1 cellular context compared by ENCODE assay signal in the genomic region with DNA sequence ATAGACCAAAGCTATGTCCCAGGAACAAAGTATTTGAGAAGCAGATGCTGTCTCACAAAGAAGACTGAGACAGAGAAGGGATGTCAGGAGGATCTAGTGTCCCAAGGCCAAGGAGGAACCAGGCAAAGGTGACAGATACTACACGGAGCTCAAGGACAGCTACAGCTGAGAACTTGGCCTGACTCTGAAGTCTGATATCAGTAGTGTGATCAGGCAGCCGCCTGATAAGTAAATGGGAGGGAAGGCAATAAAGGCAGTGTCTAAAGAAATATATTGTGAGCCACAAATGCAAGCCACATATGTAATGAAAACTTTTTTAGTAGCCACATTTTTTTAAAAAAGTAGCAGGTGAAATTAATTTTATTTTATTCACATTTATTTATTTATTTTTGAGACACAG.
TF ChIP-seq lines count a peak whose summit lies in the region.

No MANE protein-coding gene starts in this region.

TF ChIP-seq in H1, 55 proteins besides CTCF, POLR2A, EP300 and RAD21:
- TF ChIP-seq HDAC2 (IDR thresholded peaks at IDR 0.05; ENCODE audit: borderline replicate concordance in 1 of 2, low read depth in 2 of 2, low read length in 2 of 2) (no peak), YY1 (IDR thresholded peaks at IDR 0.05; ENCODE audit: low read depth, low read length) (no peak), SP2 (IDR thresholded peaks at IDR 0.05; ENCODE audit: low read length) (no peak), CHD1 (IDR thresholded peaks at IDR 0.05; ENCODE audit: low read depth, low read length) (no peak), CTBP2 (IDR thresholded peaks at IDR 0.05; ENCODE audit: borderline replicate concordance, insufficient read depth, insufficient read length, low read length) (no peak), TCF12 (IDR thresholded peaks at IDR 0.05; ENCODE audit: low read depth, low read length) (no peak), KDM1A (IDR thresholded peaks at IDR 0.05; ENCODE audit: borderline replicate concordance, low read length) (no peak), CBX5 (IDR thresholded peaks at IDR 0.05; ENCODE audit: low read depth, low read length) (no peak), JUN (IDR thresholded peaks at IDR 0.05; ENCODE audit: low read depth, low read length) (no peak), TAF7 (optimal IDR thresholded peaks at IDR 0.05; ENCODE audit: borderline replicate concordance, low read depth, low read length) (no peak)
- TF ChIP-seq, protein P1, sequence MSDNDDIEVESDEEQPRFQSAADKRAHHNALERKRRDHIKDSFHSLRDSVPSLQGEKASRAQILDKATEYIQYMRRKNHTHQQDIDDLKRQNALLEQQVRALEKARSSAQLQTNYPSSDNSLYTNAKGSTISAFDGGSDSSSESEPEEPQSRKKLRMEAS (IDR thresholded peaks at IDR 0.05) = no peak
